ENCODE assay signal across 10 cellular contexts in genomic region chr19:13207237-13208130, GRCh38. TPM values are rescaled to one million over a fixed set of nuclear protein-coding genes. Genes with fewer than 3 reads are reported as not detected.
DNase-seq lines count a peak whose midpoint lies in the region; ATAC-seq, FAIRE-seq and TF ChIP-seq lines count a peak whose summit lies in the region.
"Had no signal": no experiment of that assay in that cellular context is flagged by ENCODE, and none has a peak within 500 bp of the region (broad histone marks: within the 10 kb centered on the region; RNA-seq: fewer than 3 reads in every experiment).

No MANE protein-coding gene starts in this region.

- H3K4me3 ChIP-seq in kidney (ENCODE audit: low read length in 2 of 2): peak overlapping the region in 1 of 2 donors; percentile 57
- peak overlapping the region; percentile 41 for H3K4me3 ChIP-seq in thymus (ENCODE audit: low read length)

- H3K36me3 Mint-ChIP-seq in activated CD4-positive, alpha-beta T cell treated with anti-CD3 and anti-CD28 coated beads, Interleukin-2, amount 10 ng/mL, durations not matched to agents 24 days and 14 days (ENCODE audit: low read depth): no peaks in the 10 kb centered on the region
- H3K36me3 Mint-ChIP-seq in activated T-helper 1 cell treated with anti-CD3 and anti-CD28 coated beads, Interleukin-12 subunit alpha, Interleukin-12 subunit beta, Interleukin-2, Interleukin-4 antibody, amounts not matched to agents 30 ng/mL and 10 ng/mL and 1 ng/mL, durations not matched to agents 14 hours and 24 hours and 36 hours (ENCODE audit: low read depth): no peaks in the 10 kb centered on the region

- no peaks in the 10 kb centered on the region for H3K27me3 Mint-ChIP-seq in activated CD4-positive, alpha-beta T cell treated with anti-CD3 and anti-CD28 coated beads, Interleukin-2, amount 10 ng/mL, durations not matched to agents 24 days and 14 days
- H3K27me3 Mint-ChIP-seq in activated T-helper 1 cell treated with anti-CD3 and anti-CD28 coated beads, Interleukin-12 subunit alpha, Interleukin-12 subunit beta, Interleukin-2, Interleukin-4 antibody, amounts not matched to agents 30 ng/mL and 10 ng/mL and 1 ng/mL, durations not matched to agents 14 hours and 24 hours and 36 hours (ENCODE audit: insufficient read depth): peaks cover 4% of the 10 kb centered on the region

- no peak for TF ChIP-seq CTCF in kidney (IDR thresholded peaks at IDR 0.05; ENCODE audit: borderline replicate concordance, extremely low read depth, insufficient read depth)

- H3K4me1 ChIP-seq in kidney (ENCODE audit: control insufficient read depth in 1 of 2, insufficient read depth in 1 of 2, low read depth in 1 of 2, low read length in 2 of 2): peaks cover 0 to 2% of the 10 kb centered on the region in 2 donors
- peaks cover 4% of the 10 kb centered on the region for H3K4me1 ChIP-seq in thymus (ENCODE audit: control insufficient read depth, insufficient read depth, low read length)
- H3K4me1 ChIP-seq: pancreas had no signal

- H3K9me3 Mint-ChIP-seq in activated CD4-positive, alpha-beta T cell treated with anti-CD3 and anti-CD28 coated beads, Interleukin-2, amount 10 ng/mL, durations not matched to agents 24 days and 14 days: no peaks in the 10 kb centered on the region
- H3K9me3 Mint-ChIP-seq in activated T-helper 1 cell treated with anti-CD3 and anti-CD28 coated beads, Interleukin-12 subunit alpha, Interleukin-12 subunit beta, Interleukin-2, Interleukin-4 antibody, amounts not matched to agents 30 ng/mL and 10 ng/mL and 1 ng/mL, durations not matched to agents 14 hours and 24 hours and 36 hours: no peaks in the 10 kb centered on the region

- WGBS in thymus: 77% methylated on average over 95 of the region's 95 CpGs

- peak overlapping the region in 1 of 2 donors; percentile 65 for H3K27ac ChIP-seq in kidney (ENCODE audit: low read depth in 2 of 2, low read length in 2 of 2)
- peak overlapping the region; percentile 60 for H3K27ac ChIP-seq in thymus (ENCODE audit: low read depth)

- intact Hi-C loops in activated CD4-positive, alpha-beta T cell treated with anti-CD3 and anti-CD28 coated beads, Interleukin-2, amount 10 ng/mL, durations not matched to agents 24 days and 14 days (cut with micrococcal nuclease): loop anchor here (1.0 to 2.0 kb wide), 4 partner anchors 13 to 55 kb away; no protein-coding TSS in a partner anchor
- intact Hi-C loops in activated T-helper 1 cell treated with anti-CD3 and anti-CD28 coated beads, Interleukin-12 subunit alpha, Interleukin-12 subunit beta, Interleukin-2, Interleukin-4 antibody, amounts not matched to agents 30 ng/mL and 10 ng/mL and 1 ng/mL, durations not matched to agents 14 hours and 24 hours and 36 hours (cut with micrococcal nuclease): loop anchor here (1.0 to 2.0 kb wide), 6 partner anchors 13 to 89 kb away; partner anchors contain the start of gene NACC1
- intact Hi-C loops in kidney (cut with DNase I): no loop called here

- H3K27ac Mint-ChIP-seq in activated CD4-positive, alpha-beta T cell treated with anti-CD3 and anti-CD28 coated beads, Interleukin-2, amount 10 ng/mL, durations not matched to agents 24 days and 14 days: peak overlapping the region; percentile 94
- H3K27ac Mint-ChIP-seq in activated T-helper 1 cell treated with anti-CD3 and anti-CD28 coated beads, Interleukin-12 subunit alpha, Interleukin-12 subunit beta, Interleukin-2, Interleukin-4 antibody, amounts not matched to agents 30 ng/mL and 10 ng/mL and 1 ng/mL, durations not matched to agents 14 hours and 24 hours and 36 hours: peak overlapping the region; percentile 91

- peak overlapping the region; percentile 81 for H3K4me3 Mint-ChIP-seq in activated CD4-positive, alpha-beta T cell treated with anti-CD3 and anti-CD28 coated beads, Interleukin-2, amount 10 ng/mL, durations not matched to agents 24 days and 14 days
- peak overlapping the region; percentile 77 for H3K4me3 Mint-ChIP-seq in activated T-helper 1 cell treated with anti-CD3 and anti-CD28 coated beads, Interleukin-12 subunit alpha, Interleukin-12 subunit beta, Interleukin-2, Interleukin-4 antibody, amounts not matched to agents 30 ng/mL and 10 ng/mL and 1 ng/mL, durations not matched to agents 14 hours and 24 hours and 36 hours

- ATAC-seq in HG02642 (IDR thresholded peaks at IDR 0.05; ENCODE audit: poor library complexity, unreplicated experiment) (no peak), GM18868 (IDR thresholded peaks at IDR 0.05; ENCODE audit: unreplicated experiment) (no peak)

- H3K36me3 ChIP-seq in kidney (ENCODE audit: control insufficient read depth in 1 of 2, insufficient read depth in 2 of 2, low read length in 2 of 2) (no peaks in the 10 kb centered on the region), thymus (ENCODE audit: control insufficient read depth, insufficient read depth) (no peaks in the 10 kb centered on the region)
- H3K36me3 ChIP-seq: pancreas had no signal

- no peak for DNase-seq in activated CD4-positive, alpha-beta T cell treated with anti-CD3 and anti-CD28 coated beads, Interleukin-2, amount 10 ng/mL, durations not matched to agents 24 days and 14 days
- DNase-seq in activated CD4-positive, alpha-beta T cell treated with anti-CD3 and anti-CD28 coated beads for 1 hour: no peak
- DNase-seq in activated T-helper 1 cell treated with anti-CD3 and anti-CD28 coated beads, Interleukin-12 subunit alpha, Interleukin-12 subunit beta, Interleukin-2, Interleukin-4 antibody, amounts not matched to agents 30 ng/mL and 10 ng/mL and 1 ng/mL, durations not matched to agents 14 hours and 24 hours and 36 hours (ENCODE audit: low spot score): no peak
- peak; percentile 89 for DNase-seq in kidney
- DNase-seq in NCI-H128 (lab: John Stamatoyannopoulos, UW; ENCODE audit: unreplicated experiment): no peak
- DNase-seq: Calu3 had no signal

- FAIRE-seq in kidney (lab: Jason Lieb, UNC): no peak
- FAIRE-seq: pancreas had no signal

- H3K4me1 Mint-ChIP-seq in activated CD4-positive, alpha-beta T cell treated with anti-CD3 and anti-CD28 coated beads, Interleukin-2, amount 10 ng/mL, durations not matched to agents 24 days and 14 days: peaks cover 9% of the 10 kb centered on the region
- peaks cover 6% of the 10 kb centered on the region for H3K4me1 Mint-ChIP-seq in activated T-helper 1 cell treated with anti-CD3 and anti-CD28 coated beads, Interleukin-12 subunit alpha, Interleukin-12 subunit beta, Interleukin-2, Interleukin-4 antibody, amounts not matched to agents 30 ng/mL and 10 ng/mL and 1 ng/mL, durations not matched to agents 14 hours and 24 hours and 36 hours (ENCODE audit: low read depth)

- H3K27me3 ChIP-seq in thymus (ENCODE audit: control insufficient read depth, insufficient read depth): no peaks in the 10 kb centered on the region
- H3K27me3 ChIP-seq: pancreas had no signal

- H3K9me3 ChIP-seq in kidney (ENCODE audit: control insufficient read depth in 1 of 2, low read length in 2 of 2): no peaks in the 10 kb centered on the region
- H3K9me3 ChIP-seq in thymus (ENCODE audit: control insufficient read depth): no peaks in the 10 kb centered on the region
- H3K9me3 ChIP-seq: pancreas had no signal

- H3K9ac ChIP-seq in kidney (ENCODE audit: low read length in 2 of 2): peak overlapping the region in 1 of 2 donors; percentile 40

RNA-seq across cellular contexts. Expression of gene IER2, which starts 57.3 kb away (rescaled TPM):
- total RNA-seq in activated CD4-positive, alpha-beta T cell treated with anti-CD3 and anti-CD28 coated beads, Interleukin-2, amount 10 ng/mL, durations not matched to agents 24 days and 14 days: 161 TPM in 2 replicates
- 173 and 175 TPM in 2 replicates for total RNA-seq in activated T-helper 1 cell treated with anti-CD3 and anti-CD28 coated beads, Interleukin-12 subunit alpha, Interleukin-12 subunit beta, Interleukin-2, Interleukin-4 antibody, amounts not matched to agents 30 ng/mL and 10 ng/mL and 1 ng/mL, durations not matched to agents 14 hours and 24 hours and 36 hours
- 73.9 TPM for total RNA-seq in kidney
- polyA plus RNA-seq in kidney (ENCODE audit: insufficient read depth, low read depth, low replicate concordance) (96.7 TPM), thymus (92.7 TPM)

RNA-seq across cellular contexts. Expression of gene STX10, which starts 57.3 kb away (rescaled TPM):
- 66.2 and 73.5 TPM in 2 replicates for total RNA-seq in activated CD4-positive, alpha-beta T cell treated with anti-CD3 and anti-CD28 coated beads, Interleukin-2, amount 10 ng/mL, durations not matched to agents 24 days and 14 days
- 73.8 and 78.1 TPM in 2 replicates for total RNA-seq in activated T-helper 1 cell treated with anti-CD3 and anti-CD28 coated beads, Interleukin-12 subunit alpha, Interleukin-12 subunit beta, Interleukin-2, Interleukin-4 antibody, amounts not matched to agents 30 ng/mL and 10 ng/mL and 1 ng/mL, durations not matched to agents 14 hours and 24 hours and 36 hours
- total RNA-seq in kidney: 39.5 TPM
- 52.9 TPM for polyA plus RNA-seq in kidney (ENCODE audit: insufficient read depth, low read depth, low replicate concordance)
- polyA plus RNA-seq in thymus: 101 TPM
